In genomic region chr19:4093643-4094175, GRCh38 we compare ENCODE assay signal across 22 cellular contexts. TPM values are rescaled to one million over a fixed set of nuclear protein-coding genes. Genes with fewer than 3 reads are reported as not detected.
"Had no signal": no experiment of that assay in that cellular context is flagged by ENCODE, and none has a peak within 500 bp of the region (broad histone marks: within the 10 kb centered on the region; RNA-seq: fewer than 3 reads in every experiment).

No MANE protein-coding gene starts in this region.

- H3K36me3 Mint-ChIP-seq: type B pancreatic cell had no signal

- H3K9me3 ChIP-seq: esophagus muscularis mucosa, gastroesophageal sphincter, heart right ventricle, neutrophil, testis had no signal

- ATAC-seq: activated CD4-positive, alpha-beta T cell treated with anti-CD3 and anti-CD28 coated beads for 36 hours; gastroesophageal sphincter; heart right ventricle; left ventricle myocardium superior; sciatic nerve; WTC11 had no signal

- DNase-seq: activated CD4-positive, alpha-beta T cell treated with anti-CD3 and anti-CD28 coated beads for 36 hours; activated CD8-positive, alpha-beta memory T cell treated with anti-CD3 and anti-CD28 coated beads for 24 hours; activated naive CD4-positive, alpha-beta T cell treated with anti-CD3 and anti-CD28 coated beads, Interleukin-2, amount 50 U/mL, for 16 hours; amniotic stem cell; effector CD8-positive, alpha-beta T cell; heart right ventricle; kidney glomerular epithelial cell; left ventricle myocardium superior; stimulated activated CD4-positive, alpha-beta T cell treated with anti-CD3 and anti-CD28 coated beads, Interleukin-4, amount 100 ng/mL, for 1 hour; testis had no signal

- H3K27me3 ChIP-seq: esophagus muscularis mucosa, gastroesophageal sphincter, heart right ventricle, neutrophil, testis had no signal

- H3K4me3 Mint-ChIP-seq: activated CD4-positive, alpha-beta T cell treated with anti-CD3 and anti-CD28 coated beads for 36 hours; dendritic cell treated with granulocyte-macrophage colony-stimulating factor and Interleukin-4, amounts not matched to agents 40 ng/mL and 50 ng/mL, for 4 days; type B pancreatic cell; WTC11 had no signal

- H3K9me3 Mint-ChIP-seq: dendritic cell treated with granulocyte-macrophage colony-stimulating factor and Interleukin-4, amounts not matched to agents 40 ng/mL and 50 ng/mL, for 4 days; type B pancreatic cell; WTC11 had no signal

- H3K4me3 ChIP-seq: esophagus muscularis mucosa, gastroesophageal sphincter, heart right ventricle, smooth muscle cell, testis had no signal

- H3K27ac ChIP-seq: esophagus muscularis mucosa, gastroesophageal sphincter, heart right ventricle, neutrophil, testis had no signal

- H3K27ac Mint-ChIP-seq: activated CD4-positive, alpha-beta T cell treated with anti-CD3 and anti-CD28 coated beads for 36 hours; dendritic cell treated with granulocyte-macrophage colony-stimulating factor and Interleukin-4, amounts not matched to agents 40 ng/mL and 50 ng/mL, for 4 days; type B pancreatic cell; WTC11 had no signal

- H3K4me1 Mint-ChIP-seq: WTC11 had no signal

- H3K27me3 Mint-ChIP-seq: activated CD4-positive, alpha-beta T cell treated with anti-CD3 and anti-CD28 coated beads for 36 hours; dendritic cell treated with granulocyte-macrophage colony-stimulating factor and Interleukin-4, amounts not matched to agents 40 ng/mL and 50 ng/mL, for 4 days; type B pancreatic cell had no signal

RNA-seq across cellular contexts. Expression of gene CREB3L3, which starts 59.7 kb away (rescaled TPM):
- total RNA-seq: activated CD4-positive, alpha-beta T cell treated with anti-CD3 and anti-CD28 coated beads for 36 hours; cerebellum; endothelial cell of umbilical vein; esophagus muscularis mucosa; gastroesophageal sphincter; heart right ventricle; left ventricle myocardium superior; myocyte; sciatic nerve; SK-MEL-5; smooth muscle cell; WTC11 had no signal
- polyA plus RNA-seq: endothelial cell of umbilical vein, smooth muscle cell had no signal
